ENCODE assay signal across 1 cellular context in genomic region chr12:121505513-121505912, GRCh38.
TF ChIP-seq lines count a peak whose summit lies in the region.

No MANE protein-coding gene starts in this region.

TF ChIP-seq in WTC11, 78 proteins besides CTCF, POLR2A, EP300 and RAD21 (continued from another document):
- TF ChIP-seq USF1 (CRISPR knock-in tag; IDR thresholded peaks at IDR 0.05) (no peak), ZNF121 (CRISPR knock-in tag; IDR thresholded peaks at IDR 0.05) (no peak), STAT6 (CRISPR knock-in tag; conservative IDR thresholded peaks at IDR 0.05; ENCODE audit: low read depth) (no peak), CBFB (CRISPR knock-in tag; IDR thresholded peaks at IDR 0.05; ENCODE audit: low read depth) (no peak), GTF2I (CRISPR knock-in tag; conservative IDR thresholded peaks at IDR 0.05) (no peak)
- TF ChIP-seq, protein P1, sequence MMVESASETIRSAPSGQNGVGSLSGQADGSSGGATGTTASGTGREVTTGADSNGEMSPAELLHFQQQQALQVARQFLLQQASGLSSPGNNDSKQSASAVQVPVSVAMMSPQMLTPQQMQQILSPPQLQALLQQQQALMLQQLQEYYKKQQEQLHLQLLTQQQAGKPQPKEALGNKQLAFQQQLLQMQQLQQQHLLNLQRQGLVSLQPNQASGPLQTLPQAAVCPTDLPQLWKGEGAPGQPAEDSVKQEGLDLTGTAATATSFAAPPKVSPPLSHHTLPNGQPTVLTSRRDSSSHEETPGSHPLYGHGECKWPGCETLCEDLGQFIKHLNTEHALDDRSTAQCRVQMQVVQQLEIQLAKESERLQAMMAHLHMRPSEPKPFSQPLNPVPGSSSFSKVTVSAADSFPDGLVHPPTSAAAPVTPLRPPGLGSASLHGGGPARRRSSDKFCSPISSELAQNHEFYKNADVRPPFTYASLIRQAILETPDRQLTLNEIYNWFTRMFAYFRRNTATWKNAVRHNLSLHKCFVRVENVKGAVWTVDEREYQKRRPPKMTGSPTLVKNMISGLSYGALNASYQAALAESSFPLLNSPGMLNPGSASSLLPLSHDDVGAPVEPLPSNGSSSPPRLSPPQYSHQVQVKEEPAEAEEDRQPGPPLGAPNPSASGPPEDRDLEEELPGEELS (CRISPR knock-in tag; IDR thresholded peaks at IDR 0.05), result no peak
